ENCODE assay signal across 2 cellular contexts in the genomic region with DNA sequence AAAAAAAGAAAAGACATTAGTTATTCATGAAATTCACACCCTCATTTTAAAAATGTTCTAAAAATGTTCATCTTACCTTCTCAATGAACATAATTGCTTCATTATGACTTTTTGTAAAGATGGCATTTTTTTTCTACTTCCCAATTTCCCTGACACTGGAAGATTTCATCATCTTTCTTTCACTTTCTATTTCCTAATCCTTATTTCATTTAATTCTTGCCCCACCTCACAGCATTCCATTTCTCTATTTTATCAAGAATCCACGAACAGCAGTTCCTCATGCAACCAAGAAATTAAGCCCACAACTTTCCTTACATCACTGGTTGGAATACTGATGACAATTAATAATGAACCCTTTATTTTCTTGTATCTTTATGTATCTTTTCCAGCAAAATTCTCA.
TF ChIP-seq lines count a peak whose summit lies in the region.

No MANE protein-coding gene starts in this region.

TF ChIP-seq in GM12878, 131 proteins besides CTCF, POLR2A, EP300 and RAD21 (continues in another document):
- TF ChIP-seq SMARCA5 (IDR thresholded peaks at IDR 0.05) = no peak
- no peak for TF ChIP-seq ETV6 (conservative IDR thresholded peaks at IDR 0.05 in 1 of 2, IDR thresholded peaks at IDR 0.05 in 1 of 2; ENCODE audit: borderline replicate concordance in 1 of 2, low read depth in 1 of 2)
- TF ChIP-seq TCF7 (IDR thresholded peaks at IDR 0.05; ENCODE audit: borderline replicate concordance) = no peak
- TF ChIP-seq, protein P1, sequence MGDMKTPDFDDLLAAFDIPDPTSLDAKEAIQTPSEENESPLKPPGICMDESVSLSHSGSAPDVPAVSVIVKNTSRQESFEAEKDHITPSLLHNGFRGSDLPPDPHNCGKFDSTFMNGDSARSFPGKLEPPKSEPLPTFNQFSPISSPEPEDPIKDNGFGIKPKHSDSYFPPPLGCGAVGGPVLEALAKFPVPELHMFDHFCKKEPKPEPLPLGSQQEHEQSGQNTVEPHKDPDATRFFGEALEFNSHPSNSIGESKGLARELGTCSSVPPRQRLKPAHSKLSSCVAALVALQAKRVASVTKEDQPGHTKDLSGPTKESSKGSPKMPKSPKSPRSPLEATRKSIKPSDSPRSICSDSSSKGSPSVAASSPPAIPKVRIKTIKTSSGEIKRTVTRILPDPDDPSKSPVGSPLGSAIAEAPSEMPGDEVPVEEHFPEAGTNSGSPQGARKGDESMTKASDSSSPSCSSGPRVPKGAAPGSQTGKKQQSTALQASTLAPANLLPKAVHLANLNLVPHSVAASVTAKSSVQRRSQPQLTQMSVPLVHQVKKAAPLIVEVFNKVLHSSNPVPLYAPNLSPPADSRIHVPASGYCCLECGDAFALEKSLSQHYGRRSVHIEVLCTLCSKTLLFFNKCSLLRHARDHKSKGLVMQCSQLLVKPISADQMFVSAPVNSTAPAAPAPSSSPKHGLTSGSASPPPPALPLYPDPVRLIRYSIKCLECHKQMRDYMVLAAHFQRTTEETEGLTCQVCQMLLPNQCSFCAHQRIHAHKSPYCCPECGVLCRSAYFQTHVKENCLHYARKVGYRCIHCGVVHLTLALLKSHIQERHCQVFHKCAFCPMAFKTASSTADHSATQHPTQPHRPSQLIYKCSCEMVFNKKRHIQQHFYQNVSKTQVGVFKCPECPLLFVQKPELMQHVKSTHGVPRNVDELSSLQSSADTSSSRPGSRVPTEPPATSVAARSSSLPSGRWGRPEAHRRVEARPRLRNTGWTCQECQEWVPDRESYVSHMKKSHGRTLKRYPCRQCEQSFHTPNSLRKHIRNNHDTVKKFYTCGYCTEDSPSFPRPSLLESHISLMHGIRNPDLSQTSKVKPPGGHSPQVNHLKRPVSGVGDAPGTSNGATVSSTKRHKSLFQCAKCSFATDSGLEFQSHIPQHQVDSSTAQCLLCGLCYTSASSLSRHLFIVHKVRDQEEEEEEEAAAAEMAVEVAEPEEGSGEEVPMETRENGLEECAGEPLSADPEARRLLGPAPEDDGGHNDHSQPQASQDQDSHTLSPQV (IDR thresholded peaks at IDR 0.05) = no peak
- no peak for TF ChIP-seq BCL11A (IDR thresholded peaks at IDR 0.05; ENCODE audit: low read depth, low read length)
- TF ChIP-seq IKZF2 (IDR thresholded peaks at IDR 0.05) = no peak
- no peak for TF ChIP-seq TBL1XR1 (IDR thresholded peaks at IDR 0.05; ENCODE audit: low read depth, low read length)
- TF ChIP-seq DPF2 (IDR thresholded peaks at IDR 0.05) = no peak
- no peak for TF ChIP-seq NBN (IDR thresholded peaks at IDR 0.05)
- no peak for TF ChIP-seq STAT3 (IDR thresholded peaks at IDR 0.05; ENCODE audit: low read depth, low read length)
- no peak for TF ChIP-seq KLF5 (IDR thresholded peaks at IDR 0.05; ENCODE audit: partially characterized antibody)
- TF ChIP-seq ZNF384 (IDR thresholded peaks at IDR 0.05; ENCODE audit: borderline replicate concordance, low read depth, low read length) = no peak
- TF ChIP-seq, protein P2, sequence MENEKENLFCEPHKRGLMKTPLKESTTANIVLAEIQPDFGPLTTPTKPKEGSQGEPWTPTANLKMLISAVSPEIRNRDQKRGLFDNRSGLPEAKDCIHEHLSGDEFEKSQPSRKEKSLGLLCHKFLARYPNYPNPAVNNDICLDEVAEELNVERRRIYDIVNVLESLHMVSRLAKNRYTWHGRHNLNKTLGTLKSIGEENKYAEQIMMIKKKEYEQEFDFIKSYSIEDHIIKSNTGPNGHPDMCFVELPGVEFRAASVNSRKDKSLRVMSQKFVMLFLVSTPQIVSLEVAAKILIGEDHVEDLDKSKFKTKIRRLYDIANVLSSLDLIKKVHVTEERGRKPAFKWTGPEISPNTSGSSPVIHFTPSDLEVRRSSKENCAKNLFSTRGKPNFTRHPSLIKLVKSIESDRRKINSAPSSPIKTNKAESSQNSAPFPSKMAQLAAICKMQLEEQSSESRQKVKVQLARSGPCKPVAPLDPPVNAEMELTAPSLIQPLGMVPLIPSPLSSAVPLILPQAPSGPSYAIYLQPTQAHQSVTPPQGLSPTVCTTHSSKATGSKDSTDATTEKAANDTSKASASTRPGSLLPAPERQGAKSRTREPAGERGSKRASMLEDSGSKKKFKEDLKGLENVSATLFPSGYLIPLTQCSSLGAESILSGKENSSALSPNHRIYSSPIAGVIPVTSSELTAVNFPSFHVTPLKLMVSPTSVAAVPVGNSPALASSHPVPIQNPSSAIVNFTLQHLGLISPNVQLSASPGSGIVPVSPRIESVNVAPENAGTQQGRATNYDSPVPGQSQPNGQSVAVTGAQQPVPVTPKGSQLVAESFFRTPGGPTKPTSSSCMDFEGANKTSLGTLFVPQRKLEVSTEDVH (IDR thresholded peaks at IDR 0.05; ENCODE audit: low read depth, partially characterized antibody) = no peak
- TF ChIP-seq, protein P3, sequence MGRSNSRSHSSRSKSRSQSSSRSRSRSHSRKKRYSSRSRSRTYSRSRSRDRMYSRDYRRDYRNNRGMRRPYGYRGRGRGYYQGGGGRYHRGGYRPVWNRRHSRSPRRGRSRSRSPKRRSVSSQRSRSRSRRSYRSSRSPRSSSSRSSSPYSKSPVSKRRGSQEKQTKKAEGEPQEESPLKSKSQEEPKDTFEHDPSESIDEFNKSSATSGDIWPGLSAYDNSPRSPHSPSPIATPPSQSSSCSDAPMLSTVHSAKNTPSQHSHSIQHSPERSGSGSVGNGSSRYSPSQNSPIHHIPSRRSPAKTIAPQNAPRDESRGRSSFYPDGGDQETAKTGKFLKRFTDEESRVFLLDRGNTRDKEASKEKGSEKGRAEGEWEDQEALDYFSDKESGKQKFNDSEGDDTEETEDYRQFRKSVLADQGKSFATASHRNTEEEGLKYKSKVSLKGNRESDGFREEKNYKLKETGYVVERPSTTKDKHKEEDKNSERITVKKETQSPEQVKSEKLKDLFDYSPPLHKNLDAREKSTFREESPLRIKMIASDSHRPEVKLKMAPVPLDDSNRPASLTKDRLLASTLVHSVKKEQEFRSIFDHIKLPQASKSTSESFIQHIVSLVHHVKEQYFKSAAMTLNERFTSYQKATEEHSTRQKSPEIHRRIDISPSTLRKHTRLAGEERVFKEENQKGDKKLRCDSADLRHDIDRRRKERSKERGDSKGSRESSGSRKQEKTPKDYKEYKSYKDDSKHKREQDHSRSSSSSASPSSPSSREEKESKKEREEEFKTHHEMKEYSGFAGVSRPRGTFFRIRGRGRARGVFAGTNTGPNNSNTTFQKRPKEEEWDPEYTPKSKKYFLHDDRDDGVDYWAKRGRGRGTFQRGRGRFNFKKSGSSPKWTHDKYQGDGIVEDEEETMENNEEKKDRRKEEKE (IDR thresholded peaks at IDR 0.05) = no peak

TF ChIP-seq in HEK293T, 16 proteins besides CTCF, POLR2A, EP300 and RAD21:
- TF ChIP-seq, protein P4, sequence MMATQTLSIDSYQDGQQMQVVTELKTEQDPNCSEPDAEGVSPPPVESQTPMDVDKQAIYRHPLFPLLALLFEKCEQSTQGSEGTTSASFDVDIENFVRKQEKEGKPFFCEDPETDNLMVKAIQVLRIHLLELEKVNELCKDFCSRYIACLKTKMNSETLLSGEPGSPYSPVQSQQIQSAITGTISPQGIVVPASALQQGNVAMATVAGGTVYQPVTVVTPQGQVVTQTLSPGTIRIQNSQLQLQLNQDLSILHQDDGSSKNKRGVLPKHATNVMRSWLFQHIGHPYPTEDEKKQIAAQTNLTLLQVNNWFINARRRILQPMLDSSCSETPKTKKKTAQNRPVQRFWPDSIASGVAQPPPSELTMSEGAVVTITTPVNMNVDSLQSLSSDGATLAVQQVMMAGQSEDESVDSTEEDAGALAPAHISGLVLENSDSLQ (IDR thresholded peaks at IDR 0.05) = no peak
- no peak for TF ChIP-seq BHLHE40 (IDR thresholded peaks at IDR 0.05; ENCODE audit: borderline replicate concordance)
- no peak for TF ChIP-seq ZNF384 (IDR thresholded peaks at IDR 0.05)
- no peak for TF ChIP-seq CTBP1 (IDR thresholded peaks at IDR 0.05; ENCODE audit: borderline replicate concordance)
- TF ChIP-seq FOXA1 (IDR thresholded peaks at IDR 0.05) = no peak
- no peak for TF ChIP-seq SUZ12 (IDR thresholded peaks at IDR 0.05)
- TF ChIP-seq L3MBTL2 (conservative IDR thresholded peaks at IDR 0.05) = no peak
- no peak for TF ChIP-seq ARNT (IDR thresholded peaks at IDR 0.05)
- no peak for TF ChIP-seq SP1 (IDR thresholded peaks at IDR 0.05)
- no peak for TF ChIP-seq LEF1 (IDR thresholded peaks at IDR 0.05; ENCODE audit: borderline replicate concordance)
- TF ChIP-seq NFRKB (IDR thresholded peaks at IDR 0.05) = no peak
- TF ChIP-seq FOXM1 (IDR thresholded peaks at IDR 0.05; ENCODE audit: borderline replicate concordance) = no peak
- no peak for TF ChIP-seq TARDBP (IDR thresholded peaks at IDR 0.05)
- TF ChIP-seq ELF4 (IDR thresholded peaks at IDR 0.05) = no peak
- TF ChIP-seq HDGF (IDR thresholded peaks at IDR 0.05; ENCODE audit: borderline replicate concordance) = no peak
